Comparison of ENCODE assay signal across 23 cellular contexts in the genomic region with DNA sequence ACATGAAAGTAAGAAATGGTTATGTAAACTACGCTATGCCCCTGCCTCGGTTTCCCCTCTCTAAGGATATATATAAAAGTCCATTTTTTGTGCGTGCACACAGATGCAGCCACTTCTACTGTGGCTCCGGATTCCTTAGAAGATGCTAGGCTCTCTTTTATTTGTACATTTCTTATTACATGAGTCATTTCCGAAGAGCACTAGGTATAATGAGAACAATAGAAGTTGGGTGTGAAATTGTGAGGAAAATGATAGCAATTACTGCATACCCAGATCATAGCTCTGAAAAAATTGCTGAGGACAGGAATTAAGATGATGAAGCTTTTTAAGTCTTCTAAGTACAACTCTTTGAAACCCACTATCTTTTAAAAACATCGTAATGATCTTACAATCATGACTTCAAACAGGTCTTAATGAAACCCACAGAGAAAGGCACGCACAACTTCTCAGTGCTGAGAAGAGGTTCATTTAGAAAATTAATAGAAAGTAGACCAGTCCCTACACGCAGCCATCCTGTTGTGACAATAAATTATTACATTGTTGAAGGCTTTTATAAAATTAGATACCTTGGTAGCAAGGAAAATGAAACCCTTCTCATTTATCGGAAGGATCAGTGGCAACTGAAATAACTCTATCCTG.
DNase-seq lines count a peak whose midpoint lies in the region; FAIRE-seq and TF ChIP-seq lines count a peak whose summit lies in the region.
"Had no signal": no experiment of that assay in that cellular context is flagged by ENCODE, and none has a peak within 500 bp of the region (broad histone marks: within the 10 kb centered on the region; RNA-seq: fewer than 3 reads in every experiment).

No MANE protein-coding gene starts in this region.

- peak; percentile 96 for FAIRE-seq in G401.6 (lab: Jason Lieb, UNC)
- FAIRE-seq: A549, GM12892, GM19239 had no signal

- peak overlapping the region; percentile 32 for H3K4me3 ChIP-seq in neural cell (ENCODE audit: low read length)
- H3K4me3 ChIP-seq: A549; BLaER1 treated with 17β-estradiol and CSF1 and Interleukin-3, amounts not matched to agents 10 nM and 100 nM had no signal

- H3K27ac ChIP-seq in epithelial cell of prostate (peak overlapping the region; percentile 58), neural cell (ENCODE audit: low read length) (peak overlapping the region; percentile 96)
- H3K27ac ChIP-seq: A549; BLaER1 treated with 17β-estradiol and CSF1 and Interleukin-3, amounts not matched to agents 10 nM and 100 nM; HL-60 had no signal

- no peak for TF ChIP-seq RAD21 in neural cell (conservative IDR thresholded peaks at IDR 0.05)

- DNase-seq in NCI-H2227 treated with DMSO at 0.1 percent for 48 hours (lab: John Stamatoyannopoulos, UW) = peak; percentile 78
- no peak for DNase-seq in epithelial cell of prostate (ENCODE audit: low read depth, low spot score)
- DNase-seq in GM03348 (ENCODE audit: low spot score) = no peak
- no peak for DNase-seq in head of caudate nucleus
- DNase-seq in NCI-H2029 (lab: John Stamatoyannopoulos, UW) = no peak
- DNase-seq: AML-193; CD4-positive, alpha-beta memory T cell; DMS 273 treated with DMSO at 0.1 percent for 48 hours; DMS79; EL; GF-D8; NCI-H1092; NCI-H1417 treated with DMSO at 0.1 percent for 48 hours; NCI-H1694 treated with DMSO at 0.1 percent for 48 hours; RPMI8226; SHP77 had no signal

- no peaks in the 10 kb centered on the region for H3K9me3 ChIP-seq in neural cell (ENCODE audit: low read length)
- H3K9me3 ChIP-seq: A549; BLaER1 treated with 17β-estradiol and CSF1 and Interleukin-3, amounts not matched to agents 10 nM and 100 nM had no signal

- intact Hi-C loops in head of caudate nucleus (cut with DNase I) = no loop called here

- H3K79me2 ChIP-seq in neural cell (replicated peaks; ENCODE audit: insufficient read depth, low read length) = no peaks in the 10 kb centered on the region

- H3K9ac ChIP-seq in neural cell (ENCODE audit: low read length) = peak overlapping the region; percentile 53
- H3K9ac ChIP-seq: BLaER1 treated with 17β-estradiol and CSF1 and Interleukin-3, amounts not matched to agents 10 nM and 100 nM had no signal

- H3K36me3 ChIP-seq in neural cell (ENCODE audit: insufficient read depth, low read length) = no peaks in the 10 kb centered on the region
- H3K36me3 ChIP-seq: BLaER1 treated with 17β-estradiol and CSF1 and Interleukin-3, amounts not matched to agents 10 nM and 100 nM had no signal

- H3F3A ChIP-seq in neural cell (ENCODE audit: insufficient read depth, low read length, poor library complexity, severe bottlenecking) = no peaks in the 10 kb centered on the region

- no peak overlapping the region for H2AFZ ChIP-seq in neural cell (ENCODE audit: low read depth, low read length)

- no peak for TF ChIP-seq CTCF in neural cell (IDR thresholded peaks at IDR 0.05; ENCODE audit: poor library complexity, severe bottlenecking)

- no peaks in the 10 kb centered on the region for H3K9me2 ChIP-seq in neural cell (ENCODE audit: insufficient read depth, low read length)

- TF ChIP-seq EP300 in neural cell (conservative IDR thresholded peaks at IDR 0.05; ENCODE audit: poor library complexity, severe bottlenecking) = no peak

- H3K4me2 ChIP-seq in neural cell (ENCODE audit: low read length) = peak overlapping the region; percentile 63
- H3K4me2 ChIP-seq: A549; BLaER1 treated with 17β-estradiol and CSF1 and Interleukin-3, amounts not matched to agents 10 nM and 100 nM had no signal

- H3K27me3 ChIP-seq in neural cell (ENCODE audit: insufficient read depth, low read depth, low read length) = no peaks in the 10 kb centered on the region
- H3K27me3 ChIP-seq: BLaER1 treated with 17β-estradiol and CSF1 and Interleukin-3, amounts not matched to agents 10 nM and 100 nM had no signal

- H4K20me1 ChIP-seq in neural cell (ENCODE audit: insufficient read depth) = no peaks in the 10 kb centered on the region
- H4K20me1 ChIP-seq: BLaER1 treated with 17β-estradiol and CSF1 and Interleukin-3, amounts not matched to agents 10 nM and 100 nM had no signal

TF ChIP-seq in neural cell, 6 proteins besides CTCF, POLR2A, EP300 and RAD21:
- TF ChIP-seq, protein P1, sequence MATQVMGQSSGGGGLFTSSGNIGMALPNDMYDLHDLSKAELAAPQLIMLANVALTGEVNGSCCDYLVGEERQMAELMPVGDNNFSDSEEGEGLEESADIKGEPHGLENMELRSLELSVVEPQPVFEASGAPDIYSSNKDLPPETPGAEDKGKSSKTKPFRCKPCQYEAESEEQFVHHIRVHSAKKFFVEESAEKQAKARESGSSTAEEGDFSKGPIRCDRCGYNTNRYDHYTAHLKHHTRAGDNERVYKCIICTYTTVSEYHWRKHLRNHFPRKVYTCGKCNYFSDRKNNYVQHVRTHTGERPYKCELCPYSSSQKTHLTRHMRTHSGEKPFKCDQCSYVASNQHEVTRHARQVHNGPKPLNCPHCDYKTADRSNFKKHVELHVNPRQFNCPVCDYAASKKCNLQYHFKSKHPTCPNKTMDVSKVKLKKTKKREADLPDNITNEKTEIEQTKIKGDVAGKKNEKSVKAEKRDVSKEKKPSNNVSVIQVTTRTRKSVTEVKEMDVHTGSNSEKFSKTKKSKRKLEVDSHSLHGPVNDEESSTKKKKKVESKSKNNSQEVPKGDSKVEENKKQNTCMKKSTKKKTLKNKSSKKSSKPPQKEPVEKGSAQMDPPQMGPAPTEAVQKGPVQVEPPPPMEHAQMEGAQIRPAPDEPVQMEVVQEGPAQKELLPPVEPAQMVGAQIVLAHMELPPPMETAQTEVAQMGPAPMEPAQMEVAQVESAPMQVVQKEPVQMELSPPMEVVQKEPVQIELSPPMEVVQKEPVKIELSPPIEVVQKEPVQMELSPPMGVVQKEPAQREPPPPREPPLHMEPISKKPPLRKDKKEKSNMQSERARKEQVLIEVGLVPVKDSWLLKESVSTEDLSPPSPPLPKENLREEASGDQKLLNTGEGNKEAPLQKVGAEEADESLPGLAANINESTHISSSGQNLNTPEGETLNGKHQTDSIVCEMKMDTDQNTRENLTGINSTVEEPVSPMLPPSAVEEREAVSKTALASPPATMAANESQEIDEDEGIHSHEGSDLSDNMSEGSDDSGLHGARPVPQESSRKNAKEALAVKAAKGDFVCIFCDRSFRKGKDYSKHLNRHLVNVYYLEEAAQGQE (IDR thresholded peaks at IDR 0.05; ENCODE audit: borderline replicate concordance) = no peak
- TF ChIP-seq SMC3 (conservative IDR thresholded peaks at IDR 0.05; ENCODE audit: poor library complexity) (no peak), EZH2 (IDR thresholded peaks at IDR 0.05; ENCODE audit: borderline replicate concordance, insufficient read depth, low read length, poor library complexity, severe bottlenecking) (no peak), TAF1 (IDR thresholded peaks at IDR 0.05; ENCODE audit: low read depth) (no peak)
